In genomic region chr9:116633444-116633843, GRCh38 we compare ENCODE assay signal across 23 cellular contexts. TPM values are rescaled to one million over a fixed set of nuclear protein-coding genes. Genes with fewer than 3 reads are reported as not detected.
DNase-seq lines count a peak whose midpoint lies in the region; ATAC-seq and TF ChIP-seq lines count a peak whose summit lies in the region.
"Had no signal": no experiment of that assay in that cellular context is flagged by ENCODE, and none has a peak within 500 bp of the region (broad histone marks: within the 10 kb centered on the region; RNA-seq: fewer than 3 reads in every experiment).

No MANE protein-coding gene starts in this region.

- ATAC-seq in Right ventricle myocardium inferior: peak; percentile 79
- ATAC-seq in left lung: peak; percentile 36
- ATAC-seq: A549 had no signal

- H3K9me3 ChIP-seq in left lung: no peaks in the 10 kb centered on the region
- H3K9me3 ChIP-seq: A549; ascending aorta; BLaER1 treated with 17β-estradiol and CSF1 and Interleukin-3, amounts not matched to agents 10 nM and 100 nM; Caco-2; HAP-1; Peyer's patch; SJSA1 had no signal

- no peak for DNase-seq in Right ventricle myocardium inferior (ENCODE audit: missing footprints)
- DNase-seq in cardiac septum (ENCODE audit: low spot score): no peak
- DNase-seq in fibroblast of gingiva (ENCODE audit: low read depth): peak; percentile 47
- no peak for DNase-seq in left lung
- no peak for DNase-seq in NCI-H1417 (lab: John Stamatoyannopoulos, UW)
- no peak for DNase-seq in substantia nigra (lab: John Stamatoyannopoulos, UW)
- no peak for DNase-seq in effector CD4-positive, alpha-beta T cell
- no peak for DNase-seq in KBM-7
- DNase-seq: activated CD4-positive, alpha-beta T cell treated with anti-CD3 and anti-CD28 coated beads for 48 hours; activated naive CD4-positive, alpha-beta T cell treated with anti-CD3 and anti-CD28 coated beads, Interleukin-2, amount 10 ng/mL, durations not matched to agents 7 days and 5 days; Caco-2; DMS79; NCI-H1048; NCI-H187; NCI-H2171 treated with DMSO at 0.1 percent for 48 hours; NCI-H524 treated with DMSO at 0.1 percent for 48 hours; Peyer's patch had no signal

- H3K4me3 ChIP-seq in left lung: no peak overlapping the region
- H3K4me3 ChIP-seq: A549; ascending aorta; BLaER1 treated with 17β-estradiol and CSF1 and Interleukin-3, amounts not matched to agents 10 nM and 100 nM; HAP-1; lung; Peyer's patch; SJSA1 had no signal

- H3K27me3 ChIP-seq in left lung: no peaks in the 10 kb centered on the region
- H3K27me3 ChIP-seq: ascending aorta; BLaER1 treated with 17β-estradiol and CSF1 and Interleukin-3, amounts not matched to agents 10 nM and 100 nM; Peyer's patch; SJSA1 had no signal

- H3K27ac ChIP-seq in left lung: no peak overlapping the region
- H3K27ac ChIP-seq in substantia nigra (ENCODE audit: low read depth, low read length, poor library complexity, severe bottlenecking): no peak overlapping the region
- H3K27ac ChIP-seq: A549; ascending aorta; BLaER1 treated with 17β-estradiol and CSF1 and Interleukin-3, amounts not matched to agents 10 nM and 100 nM; Peyer's patch; SJSA1 had no signal

- TF ChIP-seq CTCF in left lung (IDR thresholded peaks at IDR 0.05): no peak

- no peaks in the 10 kb centered on the region for H3K4me1 ChIP-seq in left lung
- H3K4me1 ChIP-seq: A549, ascending aorta, Caco-2, HAP-1, Peyer's patch, SJSA1 had no signal

- in situ Hi-C loops in KBM-7 (cut with MboI; ENCODE audit: low pct_unique_long_range_greater_than_20kb, low sequenced_read_pairs): no loop called here

- intact Hi-C loops in Right ventricle myocardium inferior (cut with DNase I) (no loop called here), cardiac septum (cut with DNase I) (no loop called here), left lung (cut with DNase I) (no loop called here)

- no peaks in the 10 kb centered on the region for H3K36me3 ChIP-seq in left lung
- H3K36me3 ChIP-seq: ascending aorta; BLaER1 treated with 17β-estradiol and CSF1 and Interleukin-3, amounts not matched to agents 10 nM and 100 nM; HAP-1; Peyer's patch; SJSA1 had no signal

RNA-seq across cellular contexts. Expression of gene TRIM32, which starts 53.7 kb away (rescaled TPM):
- total RNA-seq in Right ventricle myocardium inferior (15.6 TPM), cardiac septum (13.1 TPM), left lung (10 to 100 TPM; 17.3 to 22.9 TPM)
